Comparison of ENCODE assay signal across 1 cellular context in genomic region chr2:241351640-241352031, GRCh38.
TF ChIP-seq lines count a peak whose summit lies in the region.

No MANE protein-coding gene starts in this region.

TF ChIP-seq in HepG2, 621 proteins besides CTCF, POLR2A, EP300 and RAD21 (continued from another document and continues in another):
- TF ChIP-seq, protein P1, sequence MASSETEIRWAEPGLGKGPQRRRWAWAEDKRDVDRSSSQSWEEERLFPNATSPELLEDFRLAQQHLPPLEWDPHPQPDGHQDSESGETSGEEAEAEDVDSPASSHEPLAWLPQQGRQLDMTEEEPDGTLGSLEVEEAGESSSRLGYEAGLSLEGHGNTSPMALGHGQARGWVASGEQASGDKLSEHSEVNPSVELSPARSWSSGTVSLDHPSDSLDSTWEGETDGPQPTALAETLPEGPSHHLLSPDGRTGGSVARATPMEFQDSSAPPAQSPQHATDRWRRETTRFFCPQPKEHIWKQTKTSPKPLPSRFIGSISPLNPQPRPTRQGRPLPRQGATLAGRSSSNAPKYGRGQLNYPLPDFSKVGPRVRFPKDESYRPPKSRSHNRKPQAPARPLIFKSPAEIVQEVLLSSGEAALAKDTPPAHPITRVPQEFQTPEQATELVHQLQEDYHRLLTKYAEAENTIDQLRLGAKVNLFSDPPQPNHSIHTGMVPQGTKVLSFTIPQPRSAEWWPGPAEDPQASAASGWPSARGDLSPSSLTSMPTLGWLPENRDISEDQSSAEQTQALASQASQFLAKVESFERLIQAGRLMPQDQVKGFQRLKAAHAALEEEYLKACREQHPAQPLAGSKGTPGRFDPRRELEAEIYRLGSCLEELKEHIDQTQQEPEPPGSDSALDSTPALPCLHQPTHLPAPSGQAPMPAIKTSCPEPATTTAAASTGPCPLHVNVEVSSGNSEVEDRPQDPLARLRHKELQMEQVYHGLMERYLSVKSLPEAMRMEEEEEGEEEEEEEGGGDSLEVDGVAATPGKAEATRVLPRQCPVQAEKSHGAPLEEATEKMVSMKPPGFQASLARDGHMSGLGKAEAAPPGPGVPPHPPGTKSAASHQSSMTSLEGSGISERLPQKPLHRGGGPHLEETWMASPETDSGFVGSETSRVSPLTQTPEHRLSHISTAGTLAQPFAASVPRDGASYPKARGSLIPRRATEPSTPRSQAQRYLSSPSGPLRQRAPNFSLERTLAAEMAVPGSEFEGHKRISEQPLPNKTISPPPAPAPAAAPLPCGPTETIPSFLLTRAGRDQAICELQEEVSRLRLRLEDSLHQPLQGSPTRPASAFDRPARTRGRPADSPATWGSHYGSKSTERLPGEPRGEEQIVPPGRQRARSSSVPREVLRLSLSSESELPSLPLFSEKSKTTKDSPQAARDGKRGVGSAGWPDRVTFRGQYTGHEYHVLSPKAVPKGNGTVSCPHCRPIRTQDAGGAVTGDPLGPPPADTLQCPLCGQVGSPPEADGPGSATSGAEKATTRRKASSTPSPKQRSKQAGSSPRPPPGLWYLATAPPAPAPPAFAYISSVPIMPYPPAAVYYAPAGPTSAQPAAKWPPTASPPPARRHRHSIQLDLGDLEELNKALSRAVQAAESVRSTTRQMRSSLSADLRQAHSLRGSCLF (CRISPR knock-in tag; IDR thresholded peaks at IDR 0.05; ENCODE audit: borderline replicate concordance), result no peak
- TF ChIP-seq ZC3H13 (CRISPR knock-in tag; IDR thresholded peaks at IDR 0.05), result no peak
- TF ChIP-seq ZNF10 (CRISPR knock-in tag; IDR thresholded peaks at IDR 0.05; ENCODE audit: borderline replicate concordance, low read depth), result no peak
- TF ChIP-seq ZNF574 (CRISPR knock-in tag; IDR thresholded peaks at IDR 0.05), result no peak
- no peak for TF ChIP-seq MIER2 (CRISPR knock-in tag; IDR thresholded peaks at IDR 0.05)
- no peak for TF ChIP-seq FIP1L1 (IDR thresholded peaks at IDR 0.05; ENCODE audit: borderline replicate concordance, insufficient read depth, low read depth, low read length)
- no peak for TF ChIP-seq SP5 (CRISPR knock-in tag; IDR thresholded peaks at IDR 0.05; ENCODE audit: borderline replicate concordance, low read depth)
- no peak for TF ChIP-seq NFYB (CRISPR knock-in tag; IDR thresholded peaks at IDR 0.05)
- TF ChIP-seq, protein P2, sequence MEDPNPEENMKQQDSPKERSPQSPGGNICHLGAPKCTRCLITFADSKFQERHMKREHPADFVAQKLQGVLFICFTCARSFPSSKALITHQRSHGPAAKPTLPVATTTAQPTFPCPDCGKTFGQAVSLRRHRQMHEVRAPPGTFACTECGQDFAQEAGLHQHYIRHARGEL (CRISPR knock-in tag; IDR thresholded peaks at IDR 0.05), result no peak
- TF ChIP-seq MXD1 (CRISPR knock-in tag; IDR thresholded peaks at IDR 0.05), result no peak
- peak; percentile 30; the same call in 1 of the 2 replicates for TF ChIP-seq NAIF1 (CRISPR knock-in tag; IDR thresholded peaks at IDR 0.05; ENCODE audit: borderline replicate concordance)
- 0 out of 2 replicates have a peak, but pooled peaks have one; percentile 0 for TF ChIP-seq HBP1 (CRISPR knock-in tag; IDR thresholded peaks at IDR 0.05; ENCODE audit: low read depth)
- TF ChIP-seq ZNF230 (CRISPR knock-in tag; IDR thresholded peaks at IDR 0.05), result no peak
- TF ChIP-seq ATF7-NPFF (CRISPR knock-in tag; IDR thresholded peaks at IDR 0.05; ENCODE audit: low read depth), result no peak
- TF ChIP-seq DZIP1 (CRISPR knock-in tag; IDR thresholded peaks at IDR 0.05), result no peak
- TF ChIP-seq MEIS2 (CRISPR knock-in tag; IDR thresholded peaks at IDR 0.05), result no peak
- TF ChIP-seq ZKSCAN1 (IDR thresholded peaks at IDR 0.05; ENCODE audit: low read length), result no peak
- no peak for TF ChIP-seq ZNF260 (CRISPR knock-in tag; IDR thresholded peaks at IDR 0.05; ENCODE audit: borderline replicate concordance, low read depth)
- no peak for TF ChIP-seq TBX3 (IDR thresholded peaks at IDR 0.05; ENCODE audit: borderline replicate concordance)
- peak; percentile 54; the same call in 1 of the 2 replicates for TF ChIP-seq SOX5 (CRISPR knock-in tag; IDR thresholded peaks at IDR 0.05; ENCODE audit: borderline replicate concordance)
- no peak for TF ChIP-seq HNRNPL (IDR thresholded peaks at IDR 0.05; ENCODE audit: low read depth, low read length)
- TF ChIP-seq MAFF (IDR thresholded peaks at IDR 0.05; ENCODE audit: low read depth, low read length), result no peak
- TF ChIP-seq SNAPC2 (CRISPR knock-in tag; IDR thresholded peaks at IDR 0.05), result no peak
- TF ChIP-seq GATAD2A (CRISPR knock-in tag; IDR thresholded peaks at IDR 0.05), result peak; percentile 51; the same call in 1 of the 2 replicates
- TF ChIP-seq REST (IDR thresholded peaks at IDR 0.05; ENCODE audit: borderline replicate concordance in 1 of 2, low read depth in 1 of 2, low read length in 2 of 2), result 0 out of 4 replicates have a peak, but pooled peaks of 1 of the 2 experiments have one; percentile 15
- TF ChIP-seq SOX13 (IDR thresholded peaks at IDR 0.05), result no peak
- TF ChIP-seq SOX13 (CRISPR knock-in tag; conservative IDR thresholded peaks at IDR 0.05 in 1 of 2, IDR thresholded peaks at IDR 0.05 in 1 of 2), result peak in 1 of 2 experiments; percentile 57; a peak in 1 of 4 replicates
- TF ChIP-seq RXRB (CRISPR knock-in tag; IDR thresholded peaks at IDR 0.05; ENCODE audit: borderline replicate concordance), result peak; percentile 43; the same call in 1 of the 2 replicates
- TF ChIP-seq ZNF530 (CRISPR knock-in tag; IDR thresholded peaks at IDR 0.05; ENCODE audit: low read depth), result no peak
- TF ChIP-seq RFX5 (IDR thresholded peaks at IDR 0.05; ENCODE audit: low read depth, low read length), result no peak
- no peak for TF ChIP-seq ZNF674 (CRISPR knock-in tag; IDR thresholded peaks at IDR 0.05; ENCODE audit: low read depth)
- TF ChIP-seq ARNT2 (CRISPR knock-in tag; IDR thresholded peaks at IDR 0.05; ENCODE audit: low read depth), result no peak
- no peak for TF ChIP-seq HIVEP1 (CRISPR knock-in tag; IDR thresholded peaks at IDR 0.05)
- TF ChIP-seq ZNF142 (CRISPR knock-in tag; IDR thresholded peaks at IDR 0.05), result no peak
- TF ChIP-seq NCOR1 (IDR thresholded peaks at IDR 0.05; ENCODE audit: borderline replicate concordance, low read length), result peak; percentile 86; the same call in 1 of the 2 replicates
- TF ChIP-seq CEBPG (CRISPR knock-in tag; IDR thresholded peaks at IDR 0.05), result peak; percentile 89
